1 cellular context compared by ENCODE assay signal in genomic region chr6:54515013-54515412, GRCh38.
TF ChIP-seq lines count a peak whose summit lies in the region.

No MANE protein-coding gene starts in this region.

TF ChIP-seq in Ishikawa, 13 proteins besides CTCF, POLR2A, EP300 and RAD21 (continued from another document):
- TF ChIP-seq REST (IDR thresholded peaks at IDR 0.05; ENCODE audit: low read depth) = no peak
- no peak for TF ChIP-seq YY1 (IDR thresholded peaks at IDR 0.05; ENCODE audit: low read depth)
- no peak for TF ChIP-seq NFIC (IDR thresholded peaks at IDR 0.05)
- TF ChIP-seq TEAD4 (IDR thresholded peaks at IDR 0.05) = no peak
- TF ChIP-seq CREB1 (IDR thresholded peaks at IDR 0.05; ENCODE audit: low read depth) = no peak
- TF ChIP-seq EGR1 (IDR thresholded peaks at IDR 0.05) = no peak
- no peak for TF ChIP-seq TCF12 (IDR thresholded peaks at IDR 0.05; ENCODE audit: low read depth)
- TF ChIP-seq CEBPB (IDR thresholded peaks at IDR 0.05) = no peak
